ENCODE assay signal across 19 cellular contexts in genomic region chr2:44290271-44290670, GRCh38. TPM values are rescaled to one million over a fixed set of nuclear protein-coding genes. Genes with fewer than 3 reads are reported as not detected.
A peak's percentile ranks its signal among the peaks of the same experiment; 100 is the strongest.
DNase-seq lines count a peak whose midpoint lies in the region; ATAC-seq, FAIRE-seq and TF ChIP-seq lines count a peak whose summit lies in the region.
"Had no signal": no experiment of that assay in that cellular context is flagged by ENCODE, and none has a peak within 500 bp of the region (broad histone marks: within the 10 kb centered on the region; RNA-seq: fewer than 3 reads in every experiment).

No MANE protein-coding gene starts in this region.

- peak; percentile 94 for FAIRE-seq in RCC 7860 (lab: Jason Lieb, UNC)

- H3K4me1 Mint-ChIP-seq in endothelial cell (ENCODE audit: unreplicated experiment) = no peaks in the 10 kb centered on the region
- H3K4me1 Mint-ChIP-seq: naive B cell; stimulated activated naive CD8-positive, alpha-beta T cell treated with anti-CD3 and anti-CD28 coated beads, Interleukin-15, amount 100 ng/mL, for 72 hours had no signal

- no peaks in the 10 kb centered on the region for H3K79me1 ChIP-seq in neuronal stem cell (ENCODE audit: low read depth, low read length)

- H3K27ac ChIP-seq in neuronal stem cell (replicated peaks; ENCODE audit: low read length) = no peak overlapping the region
- H3K27ac ChIP-seq: adrenal gland, sigmoid colon had no signal

- DNase-seq in EH (ENCODE audit: low read depth) = peak; percentile 55
- DNase-seq in RCC 7860 (ENCODE audit: low spot score) = peak; percentile 76
- DNase-seq in epithelial cell of proximal tubule (ENCODE audit: low read depth) = peak; percentile 63
- DNase-seq in neuronal stem cell (ENCODE audit: low spot score) = no peak
- DNase-seq in stimulated activated naive CD4-positive, alpha-beta T cell (lab: John Stamatoyannopoulos, UW) = no peak
- no peak for DNase-seq in endothelial cell (ENCODE audit: low spot score)
- DNase-seq: activated CD4-positive, alpha-beta T cell treated with anti-CD3 and anti-CD28 coated beads for 48 hours; activated T-cell treated with anti-CD3 and anti-CD28 coated beads, Interleukin-2, amount 50 U/mL, for 24 hours; adrenal gland; glutamatergic neuron; left cardiac atrium; naive B cell; NCI-H1092 treated with DMSO at 0.1 percent for 48 hours; sigmoid colon; stimulated activated naive CD8-positive, alpha-beta T cell treated with anti-CD3 and anti-CD28 coated beads, Interleukin-15, amount 100 ng/mL, for 72 hours had no signal

- H3K4me3 ChIP-seq in epithelial cell of proximal tubule (ENCODE audit: low read depth, low read length) (no peak overlapping the region), neuronal stem cell (ENCODE audit: low read length in 2 of 2) (no peak overlapping the region)
- H3K4me3 ChIP-seq: adrenal gland, sigmoid colon had no signal

- H3K4ac ChIP-seq in neuronal stem cell (ENCODE audit: low read length) = no peak overlapping the region

- no peak overlapping the region for H3K27ac Mint-ChIP-seq in endothelial cell (ENCODE audit: unreplicated experiment)
- H3K27ac Mint-ChIP-seq: activated T-cell treated with anti-CD3 and anti-CD28 coated beads, Interleukin-2, amount 50 U/mL, for 24 hours; naive B cell; stimulated activated naive CD8-positive, alpha-beta T cell treated with anti-CD3 and anti-CD28 coated beads, Interleukin-15, amount 100 ng/mL, for 72 hours had no signal

- H3K23ac ChIP-seq in neuronal stem cell (ENCODE audit: low read depth, low read length, poor library complexity) = no peak overlapping the region

- no peak for ATAC-seq in GM19452 (IDR thresholded peaks at IDR 0.05; ENCODE audit: unreplicated experiment)
- no peak for ATAC-seq in HG03432 (IDR thresholded peaks at IDR 0.05; ENCODE audit: unreplicated experiment)
- ATAC-seq: HCT116; left cardiac atrium; stimulated activated naive CD8-positive, alpha-beta T cell treated with anti-CD3 and anti-CD28 coated beads, Interleukin-15, amount 100 ng/mL, for 72 hours had no signal

- no peak for TF ChIP-seq CTCF in epithelial cell of proximal tubule (conservative IDR thresholded peaks at IDR 0.05; ENCODE audit: low read depth, low read length)
- TF ChIP-seq CTCF in endothelial cell (IDR thresholded peaks at IDR 0.05; ENCODE audit: unreplicated experiment) = no peak

- no peaks in the 10 kb centered on the region for H3K36me3 ChIP-seq in neuronal stem cell (replicated peaks in 1 of 2; ENCODE audit: control insufficient read depth in 2 of 2, insufficient read depth in 2 of 2, low read length in 2 of 2)
- H3K36me3 ChIP-seq: adrenal gland, sigmoid colon had no signal

- WGBS in neuronal stem cell (ENCODE audit: extremely low coverage in 2 of 2, insufficient read length in 2 of 2, insufficient replicate concordance in 1 of 2), 2 donors = no CpG with 5 or more reads among the region's 4 CpGs

- H3K36me3 Mint-ChIP-seq in endothelial cell (ENCODE audit: low read depth, unreplicated experiment) = no peaks in the 10 kb centered on the region
- H3K36me3 Mint-ChIP-seq: naive B cell had no signal

- no peaks in the 10 kb centered on the region for H3K27me3 Mint-ChIP-seq in endothelial cell (ENCODE audit: unreplicated experiment)
- H3K27me3 Mint-ChIP-seq: stimulated activated naive CD8-positive, alpha-beta T cell treated with anti-CD3 and anti-CD28 coated beads, Interleukin-15, amount 100 ng/mL, for 72 hours had no signal

- H4K8ac ChIP-seq in neuronal stem cell (ENCODE audit: low read depth, low read length) = no peak overlapping the region

- no peak overlapping the region for H3K18ac ChIP-seq in neuronal stem cell (ENCODE audit: low read length)

- H3K4me1 ChIP-seq in neuronal stem cell (ENCODE audit: control insufficient read depth in 2 of 2, insufficient read depth in 1 of 2, low read depth in 1 of 2, low read length in 2 of 2) = peaks cover 0 to 19% of the 10 kb centered on the region in 2 donors

- H2BK12ac ChIP-seq in neuronal stem cell (ENCODE audit: low read length) = no peak overlapping the region

- no peak overlapping the region for H2BK5ac ChIP-seq in neuronal stem cell (ENCODE audit: low read length)

- peak overlapping the region; percentile 32 for H2AFZ ChIP-seq in neuronal stem cell (ENCODE audit: low read length)

- H2AK5ac ChIP-seq in neuronal stem cell (ENCODE audit: low read depth, low read length) = no peak overlapping the region

- H3K4me3 Mint-ChIP-seq in endothelial cell (ENCODE audit: unreplicated experiment) = no peak overlapping the region
- H3K4me3 Mint-ChIP-seq: activated T-cell treated with anti-CD3 and anti-CD28 coated beads, Interleukin-2, amount 50 U/mL, for 24 hours; naive B cell; stimulated activated naive CD8-positive, alpha-beta T cell treated with anti-CD3 and anti-CD28 coated beads, Interleukin-15, amount 100 ng/mL, for 72 hours had no signal

- no peak overlapping the region for H3K9ac ChIP-seq in neuronal stem cell (ENCODE audit: low read depth, low read length, poor library complexity)

- H3K9me3 Mint-ChIP-seq in endothelial cell (ENCODE audit: unreplicated experiment) = no peaks in the 10 kb centered on the region
- H3K9me3 Mint-ChIP-seq: activated T-cell treated with anti-CD3 and anti-CD28 coated beads, Interleukin-2, amount 50 U/mL, for 24 hours; naive B cell; stimulated activated naive CD8-positive, alpha-beta T cell treated with anti-CD3 and anti-CD28 coated beads, Interleukin-15, amount 100 ng/mL, for 72 hours had no signal

- no peak overlapping the region for H3K14ac ChIP-seq in neuronal stem cell (ENCODE audit: low read length)

- H3K9me3 ChIP-seq in neuronal stem cell (replicated peaks in 1 of 2; ENCODE audit: control insufficient read depth in 2 of 2, insufficient read depth in 1 of 2, low read depth in 1 of 2, low read length in 2 of 2) = no peaks in the 10 kb centered on the region
- H3K9me3 ChIP-seq: adrenal gland, sigmoid colon had no signal

- H3K4me2 ChIP-seq in neuronal stem cell (ENCODE audit: insufficient read depth, low read length, poor library complexity, severe bottlenecking) = no peak overlapping the region

- no peak overlapping the region for H2BK15ac ChIP-seq in neuronal stem cell (ENCODE audit: low read length)

- no peak overlapping the region for H2BK120ac ChIP-seq in neuronal stem cell (ENCODE audit: low read depth, low read length)

- no peak overlapping the region for H4K91ac ChIP-seq in neuronal stem cell (ENCODE audit: low read depth, low read length, poor library complexity)

- H3K27me3 ChIP-seq in neuronal stem cell (ENCODE audit: control insufficient read depth in 3 of 3, insufficient read depth in 3 of 3, low read depth in 1 of 3, low read length in 3 of 3) = no peaks in the 10 kb centered on the region
- H3K27me3 ChIP-seq: adrenal gland, sigmoid colon had no signal

RNA-seq across cellular contexts. Expression of gene SLC3A1, which starts 15.0 kb away (rescaled TPM):
- total RNA-seq in epithelial cell of proximal tubule (0.06 TPM in 1 of 2 replicates, not detected in the other), endothelial cell (ENCODE audit: unreplicated experiment) (not detected)
- 0.13 TPM for polyA plus RNA-seq in neuronal stem cell (2013, experiment 1 of 2)
- 0.14 TPM for polyA plus RNA-seq in neuronal stem cell (2013, experiment 2 of 2)
- total RNA-seq: OCI-LY7 had no signal

Comparison
In these comparisons a context has a peak if more than half of its experiments do, and no peak if none do; other contexts are left out.
1. DNase-seq: peak in EH (single experiment), RCC 7860 (single experiment) and epithelial cell of proximal tubule (single experiment); none in neuronal stem cell (single experiment), stimulated activated naive CD4-positive, alpha-beta T cell (0 of 6) and endothelial cell (single experiment).